8 cellular contexts compared by ENCODE assay signal in genomic region chr2:85813978-85814801, GRCh38.
DNase-seq lines count a peak whose midpoint lies in the region; ATAC-seq and TF ChIP-seq lines count a peak whose summit lies in the region.

No MANE protein-coding gene starts in this region.

- DNase-seq in Ammon's horn (ENCODE audit: low spot score) (peak; percentile 97), NCI-H2081 (lab: John Stamatoyannopoulos, UW) (peak; percentile 78 to 85), T-helper 9 cell (peak; percentile 73), anterior cingulate cortex (lab: John Stamatoyannopoulos, UW) (peak in 56 of 58 donors; percentile 19 to 97 (median 82)), right atrium auricular region (ENCODE audit: low spot score) (peak; percentile 95), retina (peak; percentile 87)

- no peak overlapping the region for H3K4me3 ChIP-seq in right atrium auricular region

- ATAC-seq in GM21723 (IDR thresholded peaks at IDR 0.05; ENCODE audit: unreplicated experiment) (peak; percentile 74), GM18858 (IDR thresholded peaks at IDR 0.05; ENCODE audit: unreplicated experiment) (no peak)

- H3K27me3 ChIP-seq in right atrium auricular region, result no peaks in the 10 kb centered on the region

- H3K36me3 ChIP-seq in right atrium auricular region, result no peaks in the 10 kb centered on the region

- peak; percentile 96 for TF ChIP-seq CTCF in right atrium auricular region (IDR thresholded peaks at IDR 0.05)

- no peaks in the 10 kb centered on the region for H3K9me3 ChIP-seq in right atrium auricular region

- H3K27ac ChIP-seq in right atrium auricular region, result no peak overlapping the region

- H3K4me1 ChIP-seq in right atrium auricular region, result peaks cover 0 to 20% of the 10 kb centered on the region in 2 donors
